14 cellular contexts compared by ENCODE assay signal in genomic region chr1:246577082-246577719, GRCh38. TPM values are rescaled to one million over a fixed set of nuclear protein-coding genes. Genes with fewer than 3 reads are reported as not detected.
DNase-seq lines count a peak whose midpoint lies in the region; ATAC-seq and TF ChIP-seq lines count a peak whose summit lies in the region.
"Had no signal": no experiment of that assay in that cellular context is flagged by ENCODE, and none has a peak within 500 bp of the region (broad histone marks: within the 10 kb centered on the region; RNA-seq: fewer than 3 reads in every experiment).

No MANE protein-coding gene starts in this region.

- POLR2A ChIA-PET in CD8-positive, alpha-beta T cell (lab: Charles Lee), result no interaction called here

- H3K36me3 ChIP-seq in CD8-positive, alpha-beta T cell (ENCODE audit: insufficient read depth, low read length), result no peaks in the 10 kb centered on the region
- H3K36me3 ChIP-seq in hepatocyte (replicated peaks; ENCODE audit: insufficient read depth, low read depth) (no peaks in the 10 kb centered on the region), neuronal stem cell (replicated peaks in 1 of 2; ENCODE audit: control insufficient read depth in 2 of 2, insufficient read depth in 2 of 2, low read length in 2 of 2) (no peaks in the 10 kb centered on the region)

- H2AFZ ChIP-seq in hepatocyte (no peak overlapping the region), neuronal stem cell (ENCODE audit: low read length) (no peak overlapping the region)

- peaks cover 68% of the 10 kb centered on the region for H3K79me2 ChIP-seq in hepatocyte

- no peaks in the 10 kb centered on the region for H3K9me3 ChIP-seq in CD8-positive, alpha-beta T cell (ENCODE audit: low read length)
- H3K9me3 ChIP-seq in hepatocyte (ENCODE audit: low read depth) (no peaks in the 10 kb centered on the region), neuronal stem cell (replicated peaks in 1 of 2; ENCODE audit: control insufficient read depth in 2 of 2, insufficient read depth in 1 of 2, low read depth in 1 of 2, low read length in 2 of 2) (no peaks in the 10 kb centered on the region)
- H3K9me3 ChIP-seq: body of pancreas had no signal

- H3K9me2 ChIP-seq in hepatocyte (replicated peaks; ENCODE audit: insufficient read depth), result no peaks in the 10 kb centered on the region

- H3K27ac ChIP-seq in CD8-positive, alpha-beta T cell (ENCODE audit: low read depth, low read length), result peak overlapping the region; percentile 46
- H3K27ac ChIP-seq in hepatocyte, result no peak overlapping the region
- H3K27ac ChIP-seq in neuronal stem cell (replicated peaks; ENCODE audit: low read length), result no peak overlapping the region
- H3K27ac ChIP-seq: body of pancreas had no signal

- no peak overlapping the region for H3K18ac ChIP-seq in neuronal stem cell (ENCODE audit: low read length)

- peak overlapping the region; percentile 87 for H3K27ac Mint-ChIP-seq in CD8-positive, alpha-beta T cell
- H3K27ac Mint-ChIP-seq in activated T-helper 17 cell treated with anti-CD3 and anti-CD28 coated beads, Interleukin-2, amount 50 U/mL, for 72 hours, result peak overlapping the region; percentile 66
- H3K27ac Mint-ChIP-seq in natural killer cell, result peak overlapping the region; percentile 22 to 60

- no peak overlapping the region for H4K8ac ChIP-seq in neuronal stem cell (ENCODE audit: low read depth, low read length)

- H3K14ac ChIP-seq in neuronal stem cell (ENCODE audit: low read length), result no peak overlapping the region

- H2BK120ac ChIP-seq in neuronal stem cell (ENCODE audit: low read depth, low read length), result no peak overlapping the region

- WGBS in hepatocyte (ENCODE audit: low lambda C conversion rate, missing lambda C conversion rate), result 76% methylated on average over 5 of the region's 5 CpGs
- WGBS in neuronal stem cell (ENCODE audit: extremely low coverage in 2 of 2, insufficient read length in 2 of 2, insufficient replicate concordance in 1 of 2), 2 donors, result no CpG with 5 or more reads among the region's 5 CpGs

- DNase-seq in CD8-positive, alpha-beta T cell, result no peak
- DNase-seq in natural killer cell (no peak), hepatocyte (ENCODE audit: low spot score) (no peak), neuronal stem cell (ENCODE audit: low spot score) (no peak)
- DNase-seq in stimulated activated CD4-positive, alpha-beta T cell treated with anti-CD3 and anti-CD28 coated beads, Interleukin-4, amount 100 ng/mL, for 24 hours, result no peak
- DNase-seq: activated CD8-positive, alpha-beta memory T cell treated with anti-CD3 and anti-CD28 coated beads, Interleukin-2, amount 50 U/mL, for 4 hours; body of pancreas; endodermal cell; kidney; NCI-H1092 treated with DMSO at 0.1 percent for 48 hours; NCI-H446; right cardiac atrium had no signal

- CTCF ChIA-PET in CD8-positive, alpha-beta T cell (lab: Charles Lee), result no interaction called here

- H4K91ac ChIP-seq in neuronal stem cell (ENCODE audit: low read depth, low read length, poor library complexity), result no peak overlapping the region

- no peak overlapping the region for H3K4me2 ChIP-seq in hepatocyte
- H3K4me2 ChIP-seq in neuronal stem cell (ENCODE audit: insufficient read depth, low read length, poor library complexity, severe bottlenecking), result no peak overlapping the region

- no peak overlapping the region for H2AK5ac ChIP-seq in neuronal stem cell (ENCODE audit: low read depth, low read length)

- intact Hi-C loops in CD8-positive, alpha-beta T cell (cut with DNase I, micrococcal nuclease), result loop anchor here in 1 of 2 experiments (1.0 to 10.0 kb wide), 2 partner anchors 8 to 622 kb away; no protein-coding TSS in a partner anchor
- intact Hi-C loops in natural killer cell (cut with micrococcal nuclease), result no loop called here

- H2BK5ac ChIP-seq in neuronal stem cell (ENCODE audit: low read length), result no peak overlapping the region

- ATAC-seq in CD8-positive, alpha-beta T cell, result peak; percentile 57
- peak; percentile 39 for ATAC-seq in GM19395 (IDR thresholded peaks at IDR 0.05; ENCODE audit: unreplicated experiment)
- ATAC-seq in activated T-helper 17 cell treated with anti-CD3 and anti-CD28 coated beads, Interleukin-2, amount 50 U/mL, for 72 hours (replicated peaks), result peak; percentile 67
- peak in 1 of 3 donors; percentile 44 for ATAC-seq in natural killer cell
- ATAC-seq: body of pancreas, right cardiac atrium had no signal

- H3K79me1 ChIP-seq in neuronal stem cell (ENCODE audit: low read depth, low read length), result peaks cover 2% of the 10 kb centered on the region

- H3K4me3 Mint-ChIP-seq in CD8-positive, alpha-beta T cell, result peak overlapping the region; percentile 67
- H3K4me3 Mint-ChIP-seq in activated T-helper 17 cell treated with anti-CD3 and anti-CD28 coated beads, Interleukin-2, amount 50 U/mL, for 72 hours, result peak overlapping the region; percentile 60
- H3K4me3 Mint-ChIP-seq in natural killer cell, result peak overlapping the region; percentile 8
- H3K4me3 Mint-ChIP-seq: endodermal cell had no signal

- no peak overlapping the region for H3K9ac ChIP-seq in neuronal stem cell (ENCODE audit: low read depth, low read length, poor library complexity)

- peaks cover 57% of the 10 kb centered on the region for H3K4me1 ChIP-seq in CD8-positive, alpha-beta T cell (ENCODE audit: insufficient read depth, low read length)
- H3K4me1 ChIP-seq in hepatocyte (ENCODE audit: insufficient read depth) (peaks cover 19% of the 10 kb centered on the region), neuronal stem cell (ENCODE audit: control insufficient read depth in 2 of 2, insufficient read depth in 1 of 2, low read depth in 1 of 2, low read length in 2 of 2) (peaks cover 0 to 2% of the 10 kb centered on the region in 2 donors)

- no peaks in the 10 kb centered on the region for H3K27me3 Mint-ChIP-seq in CD8-positive, alpha-beta T cell (ENCODE audit: low read depth)
- H3K27me3 Mint-ChIP-seq in activated T-helper 17 cell treated with anti-CD3 and anti-CD28 coated beads, Interleukin-2, amount 50 U/mL, for 72 hours, result no peaks in the 10 kb centered on the region
- H3K27me3 Mint-ChIP-seq in natural killer cell (ENCODE audit: low read depth in 2 of 2), result no peaks in the 10 kb centered on the region

- no peak overlapping the region for H2BK15ac ChIP-seq in neuronal stem cell (ENCODE audit: low read length)

- peaks cover 17% of the 10 kb centered on the region for H3K36me3 Mint-ChIP-seq in CD8-positive, alpha-beta T cell
- peaks cover 37% of the 10 kb centered on the region for H3K36me3 Mint-ChIP-seq in activated T-helper 17 cell treated with anti-CD3 and anti-CD28 coated beads, Interleukin-2, amount 50 U/mL, for 72 hours (ENCODE audit: low read depth)
- no peaks in the 10 kb centered on the region for H3K36me3 Mint-ChIP-seq in natural killer cell

- H3K9me3 Mint-ChIP-seq in CD8-positive, alpha-beta T cell, result no peaks in the 10 kb centered on the region
- H3K9me3 Mint-ChIP-seq in activated T-helper 17 cell treated with anti-CD3 and anti-CD28 coated beads, Interleukin-2, amount 50 U/mL, for 72 hours, result no peaks in the 10 kb centered on the region
- H3K9me3 Mint-ChIP-seq in natural killer cell, result no peaks in the 10 kb centered on the region
- H3K9me3 Mint-ChIP-seq: endodermal cell had no signal

- no peaks in the 10 kb centered on the region for H3K27me3 ChIP-seq in CD8-positive, alpha-beta T cell (ENCODE audit: insufficient read depth, low read length)
- no peaks in the 10 kb centered on the region for H3K27me3 ChIP-seq in hepatocyte
- H3K27me3 ChIP-seq in neuronal stem cell (ENCODE audit: control insufficient read depth in 3 of 3, insufficient read depth in 3 of 3, low read depth in 1 of 3, low read length in 3 of 3), result no peaks in the 10 kb centered on the region
- H3K27me3 ChIP-seq: body of pancreas had no signal

- H3K4me3 ChIP-seq in CD8-positive, alpha-beta T cell (ENCODE audit: low read depth, low read length), result no peak overlapping the region
- H3K4me3 ChIP-seq in hepatocyte (no peak overlapping the region), neuronal stem cell (ENCODE audit: low read length in 2 of 2) (no peak overlapping the region)
- H3K4me3 ChIP-seq: body of pancreas had no signal

- H2BK12ac ChIP-seq in neuronal stem cell (ENCODE audit: low read length), result no peak overlapping the region

- H3K4ac ChIP-seq in neuronal stem cell (ENCODE audit: low read length), result no peak overlapping the region

- H4K20me1 ChIP-seq in hepatocyte (ENCODE audit: insufficient read depth, poor library complexity, severe bottlenecking), result no peaks in the 10 kb centered on the region

- TF ChIP-seq CTCF in CD8-positive, alpha-beta T cell (IDR thresholded peaks at IDR 0.05), result no peak
- TF ChIP-seq CTCF in natural killer cell (IDR thresholded peaks at IDR 0.05), result no peak
- no peak for TF ChIP-seq CTCF in hepatocyte (IDR thresholded peaks at IDR 0.05; ENCODE audit: poor library complexity)

- no peak overlapping the region for H3K23ac ChIP-seq in neuronal stem cell (ENCODE audit: low read depth, low read length, poor library complexity)

- peaks cover 70% of the 10 kb centered on the region for H3K4me1 Mint-ChIP-seq in CD8-positive, alpha-beta T cell (ENCODE audit: low read depth)
- H3K4me1 Mint-ChIP-seq in activated T-helper 17 cell treated with anti-CD3 and anti-CD28 coated beads, Interleukin-2, amount 50 U/mL, for 72 hours, result peaks cover 26% of the 10 kb centered on the region
- peaks cover 33 to 41% of the 10 kb centered on the region in 2 donors for H3K4me1 Mint-ChIP-seq in natural killer cell

RNA-seq across cellular contexts. Expression of gene CNST, which starts 10.9 kb away (rescaled TPM):
- total RNA-seq in CD8-positive, alpha-beta T cell, result 10 to 100 TPM; 64.1 to 64.4 TPM
- 10 to 100 TPM; 33.6 to 36.4 TPM for total RNA-seq in activated T-helper 17 cell treated with anti-CD3 and anti-CD28 coated beads, Interleukin-2, amount 50 U/mL, for 72 hours
- total RNA-seq in natural killer cell (10 to 100 TPM; 48.2 to 56.1 (median 49.7) TPM), hepatocyte (16.2 and 16.4 TPM in 2 replicates)
- polyA plus RNA-seq in hepatocyte, result 6.1 and 7.1 TPM in 2 replicates
- polyA plus RNA-seq in neuronal stem cell (2013, experiment 1 of 2), result 8.5 TPM
- polyA plus RNA-seq in neuronal stem cell (2013, experiment 2 of 2), result 8.6 TPM

RNA-seq across cellular contexts. Expression of gene TFB2M, which starts 11.1 kb away (rescaled TPM):
- 10 to 100 TPM; 15.8 to 16.4 TPM for total RNA-seq in CD8-positive, alpha-beta T cell
- 10 to 100 TPM; 10.5 to 23.4 TPM for total RNA-seq in activated T-helper 17 cell treated with anti-CD3 and anti-CD28 coated beads, Interleukin-2, amount 50 U/mL, for 72 hours
- total RNA-seq in natural killer cell (10 to 100 TPM; 13.4 to 15.1 (median 15.1) TPM), hepatocyte (16.3 and 17.9 TPM in 2 replicates)
- polyA plus RNA-seq in hepatocyte, result 13.2 and 14.2 TPM in 2 replicates
- polyA plus RNA-seq in neuronal stem cell (2013, experiment 1 of 2), result 10.4 TPM
- polyA plus RNA-seq in neuronal stem cell (2013, experiment 2 of 2), result 10.6 TPM

Comparison
In these comparisons a context has a peak if more than half of its experiments do, and no peak if none do; other contexts are left out.
1. H3K4me3 Mint-ChIP-seq: peak in every context shown above with its lines; median percentile 67 in CD8-positive, alpha-beta T cell; 60 in activated T-helper 17 cell treated with anti-CD3 and anti-CD28 coated beads, Interleukin-2, amount 50 U/mL, for 72 hours; 8 in natural killer cell.